ENCODE assay signal across 8 cellular contexts in genomic region chr13:26184791-26185250, GRCh38. TPM values are rescaled to one million over a fixed set of nuclear protein-coding genes. Genes with fewer than 3 reads are reported as not detected.
DNase-seq lines count a peak whose midpoint lies in the region; ATAC-seq, FAIRE-seq and TF ChIP-seq lines count a peak whose summit lies in the region.

No MANE protein-coding gene starts in this region.

- H3K36me3 ChIP-seq in pancreas (no peaks in the 10 kb centered on the region), upper lobe of right lung (no peaks in the 10 kb centered on the region)

- peak overlapping the region; percentile 53 for H3K4me3 Mint-ChIP-seq in activated T-helper 17 cell treated with anti-CD3 and anti-CD28 coated beads, Interleukin-2, amount 50 U/mL, for 72 hours

- H3K4me1 Mint-ChIP-seq in activated T-helper 17 cell treated with anti-CD3 and anti-CD28 coated beads, Interleukin-2, amount 50 U/mL, for 72 hours: peaks cover 11% of the 10 kb centered on the region

- H3K9me3 ChIP-seq in pancreas (no peaks in the 10 kb centered on the region), upper lobe of right lung (no peaks in the 10 kb centered on the region)

- ATAC-seq in GM19043 (IDR thresholded peaks at IDR 0.05; ENCODE audit: low read depth, unreplicated experiment): peak; percentile 41
- peak; percentile 33 for ATAC-seq in activated T-helper 17 cell treated with anti-CD3 and anti-CD28 coated beads, Interleukin-2, amount 50 U/mL, for 72 hours (replicated peaks)
- peak; percentile 50 for ATAC-seq in foreskin keratinocyte
- ATAC-seq in pancreas: peak; percentile 25 to 65 (median 59)
- peak; percentile 68 for ATAC-seq in upper lobe of right lung

- H3K4me1 ChIP-seq in foreskin keratinocyte (no peaks in the 10 kb centered on the region), pancreas (no peaks in the 10 kb centered on the region), upper lobe of right lung (peaks cover 8% of the 10 kb centered on the region)

- H3K27me3 ChIP-seq in foreskin keratinocyte (no peaks in the 10 kb centered on the region), pancreas (no peaks in the 10 kb centered on the region), upper lobe of right lung (no peaks in the 10 kb centered on the region)

- H3K27ac Mint-ChIP-seq in activated T-helper 17 cell treated with anti-CD3 and anti-CD28 coated beads, Interleukin-2, amount 50 U/mL, for 72 hours: no peak overlapping the region

- WGBS in pancreas, 2 donors: 46 to 47% methylated on average over 8 of the region's 8 CpGs

- intact Hi-C loops in pancreas (cut with DNase I) (loop anchor here in 2 of 3 donors (5.0 to 10.0 kb wide), 4 partner anchors 310 to 512 kb away; no protein-coding TSS in a partner anchor), upper lobe of right lung (cut with DNase I) (loop anchor here (10.0 kb wide), 1 partner anchor 510 kb away; no protein-coding TSS in a partner anchor)

- peaks cover 11% of the 10 kb centered on the region for H3K36me3 Mint-ChIP-seq in activated T-helper 17 cell treated with anti-CD3 and anti-CD28 coated beads, Interleukin-2, amount 50 U/mL, for 72 hours (ENCODE audit: low read depth)

- DNase-seq in AML-193 (lab: John Stamatoyannopoulos, UW): peak; percentile 78
- peak; percentile 58 for DNase-seq in LHCN-M2 (ENCODE audit: low read depth)
- DNase-seq in RPMI8226: peak; percentile 62
- peak in 1 of 2 donors; percentile 52 for DNase-seq in foreskin keratinocyte
- DNase-seq in pancreas: peak in 5 of 6 donors; percentile 58 to 79 (median 62)
- no peak for DNase-seq in upper lobe of right lung

- peak; percentile 74 for FAIRE-seq in pancreas (lab: Jason Lieb, UNC)

- H3K27me3 Mint-ChIP-seq in activated T-helper 17 cell treated with anti-CD3 and anti-CD28 coated beads, Interleukin-2, amount 50 U/mL, for 72 hours: no peaks in the 10 kb centered on the region

- H3K4me3 ChIP-seq in pancreas (no peak overlapping the region), upper lobe of right lung (no peak overlapping the region)

- H3K27ac ChIP-seq in foreskin keratinocyte: no peak overlapping the region
- no peak overlapping the region for H3K27ac ChIP-seq in pancreas
- H3K27ac ChIP-seq in upper lobe of right lung: no peak overlapping the region

- H3K9me3 Mint-ChIP-seq in activated T-helper 17 cell treated with anti-CD3 and anti-CD28 coated beads, Interleukin-2, amount 50 U/mL, for 72 hours: no peaks in the 10 kb centered on the region

- TF ChIP-seq CTCF in foreskin keratinocyte (conservative IDR thresholded peaks at IDR 0.05) (peak; percentile 87), pancreas (IDR thresholded peaks at IDR 0.05) (peak; percentile 67 to 94 (median 89)), upper lobe of right lung (IDR thresholded peaks at IDR 0.05) (peak; percentile 98)

RNA-seq across cellular contexts. Expression of gene RNF6, which starts 37.3 kb away (rescaled TPM):
- total RNA-seq in LHCN-M2 (2014; rRNA removed): 41.7 and 47.6 TPM in 2 replicates
- 15.5 TPM for polyA plus RNA-seq in LHCN-M2 (2012)
- 10 to 100 TPM; 34.3 to 38.9 TPM for total RNA-seq in activated T-helper 17 cell treated with anti-CD3 and anti-CD28 coated beads, Interleukin-2, amount 50 U/mL, for 72 hours
- 51.4 and 52.1 TPM in 2 replicates for total RNA-seq in foreskin keratinocyte
- polyA plus RNA-seq in foreskin keratinocyte: 13.4 and 15.0 TPM in 2 replicates
- 10 to 100 TPM in 4 of 6 donors, 1 to 10 TPM in 2; 8.6 to 17.2 (median 11.7) TPM for total RNA-seq in pancreas
- polyA plus RNA-seq in pancreas: 10 to 100 TPM in 1 of 2 donors, 1 to 10 TPM in 1; 5.9 to 14.5 TPM
- 29.5 TPM for total RNA-seq in upper lobe of right lung
